Comparison of ENCODE assay signal across 1 cellular context in the genomic region with DNA sequence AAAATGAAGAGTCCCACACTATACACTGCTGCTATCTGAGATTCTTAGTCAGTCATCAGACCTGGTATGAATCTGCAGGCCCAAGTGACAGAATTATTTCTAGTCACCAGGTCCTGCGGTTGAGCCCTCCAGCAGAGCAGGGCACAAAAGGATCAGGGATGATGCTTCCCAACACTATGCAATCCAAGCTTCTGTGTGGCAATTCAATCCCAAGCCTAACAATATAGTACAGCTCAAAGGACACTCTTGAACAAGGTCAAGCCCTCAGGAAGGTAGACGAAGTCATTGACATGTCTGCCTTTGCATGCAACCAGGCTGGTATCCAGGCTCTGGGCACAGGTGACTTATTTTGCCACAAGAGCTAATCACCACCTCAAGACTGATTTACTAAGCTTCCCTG.
TF ChIP-seq lines count a peak whose summit lies in the region.

No MANE protein-coding gene starts in this region.

TF ChIP-seq in HepG2, 621 proteins besides CTCF, POLR2A, EP300 and RAD21 (continued from another document):
- TF ChIP-seq, protein P1, sequence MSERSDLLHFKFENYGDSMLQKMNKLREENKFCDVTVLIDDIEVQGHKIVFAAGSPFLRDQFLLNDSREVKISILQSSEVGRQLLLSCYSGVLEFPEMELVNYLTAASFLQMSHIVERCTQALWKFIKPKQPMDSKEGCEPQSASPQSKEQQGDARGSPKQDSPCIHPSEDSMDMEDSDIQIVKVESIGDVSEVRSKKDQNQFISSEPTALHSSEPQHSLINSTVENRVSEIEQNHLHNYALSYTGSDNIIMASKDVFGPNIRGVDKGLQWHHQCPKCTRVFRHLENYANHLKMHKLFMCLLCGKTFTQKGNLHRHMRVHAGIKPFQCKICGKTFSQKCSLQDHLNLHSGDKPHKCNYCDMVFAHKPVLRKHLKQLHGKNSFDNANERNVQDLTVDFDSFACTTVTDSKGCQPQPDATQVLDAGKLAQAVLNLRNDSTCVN (CRISPR knock-in tag; IDR thresholded peaks at IDR 0.05; ENCODE audit: borderline replicate concordance): no peak
- TF ChIP-seq NFYC (CRISPR knock-in tag; IDR thresholded peaks at IDR 0.05): no peak
- no peak for TF ChIP-seq GFI1 (CRISPR knock-in tag; IDR thresholded peaks at IDR 0.05; ENCODE audit: borderline replicate concordance)
- TF ChIP-seq TP53 (CRISPR knock-in tag; conservative IDR thresholded peaks at IDR 0.05): no peak
- peak; percentile 15 for TF ChIP-seq TEAD3 (CRISPR knock-in tag; optimal IDR thresholded peaks at IDR 0.05; ENCODE audit: borderline replicate concordance)
- peak; percentile 60; the same call in 1 of the 2 replicates for TF ChIP-seq ESRRA (CRISPR knock-in tag; IDR thresholded peaks at IDR 0.05; ENCODE audit: low read depth)
- no peak for TF ChIP-seq ZNF430 (CRISPR knock-in tag; IDR thresholded peaks at IDR 0.05)
- TF ChIP-seq MXD4 (CRISPR knock-in tag; IDR thresholded peaks at IDR 0.05): no peak
- no peak for TF ChIP-seq PCBP1 (IDR thresholded peaks at IDR 0.05; ENCODE audit: borderline replicate concordance, low read depth, low read length)
- TF ChIP-seq, protein P2, sequence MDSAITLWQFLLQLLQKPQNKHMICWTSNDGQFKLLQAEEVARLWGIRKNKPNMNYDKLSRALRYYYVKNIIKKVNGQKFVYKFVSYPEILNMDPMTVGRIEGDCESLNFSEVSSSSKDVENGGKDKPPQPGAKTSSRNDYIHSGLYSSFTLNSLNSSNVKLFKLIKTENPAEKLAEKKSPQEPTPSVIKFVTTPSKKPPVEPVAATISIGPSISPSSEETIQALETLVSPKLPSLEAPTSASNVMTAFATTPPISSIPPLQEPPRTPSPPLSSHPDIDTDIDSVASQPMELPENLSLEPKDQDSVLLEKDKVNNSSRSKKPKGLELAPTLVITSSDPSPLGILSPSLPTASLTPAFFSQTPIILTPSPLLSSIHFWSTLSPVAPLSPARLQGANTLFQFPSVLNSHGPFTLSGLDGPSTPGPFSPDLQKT (CRISPR knock-in tag; IDR thresholded peaks at IDR 0.05; ENCODE audit: borderline replicate concordance): no peak
- no peak for TF ChIP-seq REPIN1 (CRISPR knock-in tag; IDR thresholded peaks at IDR 0.05; ENCODE audit: borderline replicate concordance, low read depth)
- TF ChIP-seq TBX2 (CRISPR knock-in tag; IDR thresholded peaks at IDR 0.05; ENCODE audit: borderline replicate concordance): no peak
- TF ChIP-seq, protein P3, sequence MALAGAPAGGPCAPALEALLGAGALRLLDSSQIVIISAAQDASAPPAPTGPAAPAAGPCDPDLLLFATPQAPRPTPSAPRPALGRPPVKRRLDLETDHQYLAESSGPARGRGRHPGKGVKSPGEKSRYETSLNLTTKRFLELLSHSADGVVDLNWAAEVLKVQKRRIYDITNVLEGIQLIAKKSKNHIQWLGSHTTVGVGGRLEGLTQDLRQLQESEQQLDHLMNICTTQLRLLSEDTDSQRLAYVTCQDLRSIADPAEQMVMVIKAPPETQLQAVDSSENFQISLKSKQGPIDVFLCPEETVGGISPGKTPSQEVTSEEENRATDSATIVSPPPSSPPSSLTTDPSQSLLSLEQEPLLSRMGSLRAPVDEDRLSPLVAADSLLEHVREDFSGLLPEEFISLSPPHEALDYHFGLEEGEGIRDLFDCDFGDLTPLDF (CRISPR knock-in tag; IDR thresholded peaks at IDR 0.05): no peak
- peak; percentile 38; the same call in 1 of the 2 replicates for TF ChIP-seq NR2C2 (CRISPR knock-in tag; IDR thresholded peaks at IDR 0.05; ENCODE audit: borderline replicate concordance)
- no peak for TF ChIP-seq JARID2 (CRISPR knock-in tag; IDR thresholded peaks at IDR 0.05; ENCODE audit: insufficient replicate concordance)
